In genomic region chr14:94322648-94323570, GRCh38 we compare ENCODE assay signal across 13 cellular contexts. TPM values are rescaled to one million over a fixed set of nuclear protein-coding genes. Genes with fewer than 3 reads are reported as not detected.
DNase-seq lines count a peak whose midpoint lies in the region; ATAC-seq and TF ChIP-seq lines count a peak whose summit lies in the region.
"Had no signal": no experiment of that assay in that cellular context is flagged by ENCODE, and none has a peak within 500 bp of the region (broad histone marks: within the 10 kb centered on the region; RNA-seq: fewer than 3 reads in every experiment).

A gene with protein sequence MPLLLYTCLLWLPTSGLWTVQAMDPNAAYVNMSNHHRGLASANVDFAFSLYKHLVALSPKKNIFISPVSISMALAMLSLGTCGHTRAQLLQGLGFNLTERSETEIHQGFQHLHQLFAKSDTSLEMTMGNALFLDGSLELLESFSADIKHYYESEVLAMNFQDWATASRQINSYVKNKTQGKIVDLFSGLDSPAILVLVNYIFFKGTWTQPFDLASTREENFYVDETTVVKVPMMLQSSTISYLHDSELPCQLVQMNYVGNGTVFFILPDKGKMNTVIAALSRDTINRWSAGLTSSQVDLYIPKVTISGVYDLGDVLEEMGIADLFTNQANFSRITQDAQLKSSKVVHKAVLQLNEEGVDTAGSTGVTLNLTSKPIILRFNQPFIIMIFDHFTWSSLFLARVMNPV (minus strand): TSS chr14:94323336. CDS start chr14:94314648, 8,688 bp downstream.

- in situ Hi-C loops in SK-MEL-5 (cut with HindIII; ENCODE audit: low pct_unique_long_range_greater_than_20kb, low sequenced_read_pairs) = no loop called here

- ATAC-seq in HG03039 (IDR thresholded peaks at IDR 0.05; ENCODE audit: unreplicated experiment) (no peak), GM21528 (IDR thresholded peaks at IDR 0.05; ENCODE audit: low FRiP score, unreplicated experiment) (no peak)

- CTCF ChIA-PET in GM10248 (lab: Yijun Ruan, JAX) = interaction anchor here (0.9 to 1.2 kb wide), 2 partner anchors 9 to 12 kb away, joined by 3 to 4 read pairs; no protein-coding TSS in a partner anchor

- peak within 1 kb of the TSS; percentile 11 for H3K4me3 ChIP-seq in rectal smooth muscle tissue (ENCODE audit: low read length)
- H3K4me3 ChIP-seq: heart left ventricle had no signal

- H3K27me3 ChIP-seq in rectal smooth muscle tissue (ENCODE audit: control insufficient read depth, insufficient read depth, low read length) = no peaks in the 10 kb centered on the region

- no peak within 1 kb of the TSS for H3K27ac ChIP-seq in rectal smooth muscle tissue (ENCODE audit: low read depth, low read length)
- H3K27ac ChIP-seq: heart left ventricle had no signal

- DNase-seq in GM10248 (ENCODE audit: extremely low spot score) (peak; percentile 3), SK-MEL-5 (ENCODE audit: low read depth, low spot score) (peak; percentile 76), foreskin melanocyte (peak; percentile 9), anterior cingulate cortex (lab: John Stamatoyannopoulos, UW) (no peak), HCEC 1CT (no peak)
- DNase-seq: Caco-2, heart left ventricle, NCI-H187, RPMI8226 had no signal

- no peak within 1 kb of the TSS for H3K9ac ChIP-seq in rectal smooth muscle tissue (ENCODE audit: low read length)

- POLR2A ChIA-PET in GM10248 (lab: Yijun Ruan, JAX) = no interaction called here

- TF ChIP-seq CTCF in GM10248 (IDR thresholded peaks at IDR 0.05; ENCODE audit: control extremely low read depth, extremely low read depth, low read depth, missing control alignments) = no peak

- no peaks in the 10 kb centered on the region for H3K36me3 ChIP-seq in rectal smooth muscle tissue (ENCODE audit: control insufficient read depth, insufficient read depth, low read length)
- H3K36me3 ChIP-seq: heart left ventricle had no signal

- H3K4me1 ChIP-seq in rectal smooth muscle tissue (ENCODE audit: control insufficient read depth, insufficient read depth, low read length) = no peaks in the 10 kb centered on the region
- H3K4me1 ChIP-seq: heart left ventricle had no signal

RNA-seq across cellular contexts. Expression of the gene that starts here (rescaled TPM):
- total RNA-seq in SK-MEL-5 (2014; rRNA removed; shearing (Covaris generic)) = not detected in 2 replicates
- polyA plus RNA-seq in SK-MEL-5 (2015; cell fraction: cytosol; rRNA removed) = 0.12 TPM in 1 of 2 replicates, not detected in the other
- not detected in 2 replicates for polyA plus RNA-seq in SK-MEL-5 (2015; cell fraction: nucleus; rRNA removed)
- total RNA-seq: heart left ventricle; natural killer cell treated with Interleukin-12 subunit alpha and Interleukin-12 subunit beta and Interleukin-15 and Interleukin-18, amount 100 ng/mL, for 72 hours had no signal
- polyA plus RNA-seq: heart left ventricle had no signal

Comparison
In these comparisons a context has a peak if more than half of its experiments do, and no peak if none do; other contexts are left out.
1. Peak in DNase-seq in SK-MEL-5; RNA of the gene not detected or under 1 TPM.
2. DNase-seq: peak in GM10248 (single experiment) and foreskin melanocyte (single experiment); none in anterior cingulate cortex (0 of 58) and HCEC 1CT (single experiment).